In the genomic region with DNA sequence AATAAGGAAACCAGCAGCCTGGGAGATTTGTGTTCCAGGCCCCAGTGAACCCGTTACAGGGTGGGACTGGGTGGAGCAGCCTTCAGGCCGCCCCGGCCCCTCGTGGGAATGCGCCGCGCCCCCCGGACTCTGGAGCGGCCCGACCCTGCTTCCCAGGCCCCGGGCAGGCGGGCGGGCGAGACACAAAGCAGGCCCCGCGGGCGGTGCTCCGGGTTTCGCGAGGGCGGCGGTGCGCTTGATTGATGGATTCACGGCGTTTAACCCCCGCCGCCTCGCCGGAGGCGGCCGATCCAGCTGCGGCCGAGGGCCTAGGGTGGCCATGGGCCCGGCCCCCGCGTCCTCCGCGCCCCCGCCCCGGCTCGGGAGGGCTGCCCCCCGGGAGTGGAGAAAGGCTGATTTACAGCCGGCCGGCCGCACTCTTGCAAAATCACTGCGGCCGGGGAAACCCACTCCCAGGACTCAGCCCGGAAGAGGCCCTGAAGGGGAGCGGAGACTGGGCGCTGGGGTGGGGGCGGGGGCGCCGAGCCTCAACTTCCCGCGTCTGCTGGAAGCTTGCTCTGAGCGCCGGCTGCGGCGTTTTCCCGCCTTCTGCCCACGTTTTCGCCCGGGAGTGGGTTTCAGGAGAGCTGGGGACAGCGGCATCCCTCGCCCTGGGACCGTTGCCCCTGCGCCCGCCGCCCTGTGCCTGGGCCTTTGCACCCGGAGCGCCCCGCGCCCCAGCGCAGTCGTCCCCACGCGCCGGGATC, we compare ENCODE assay signal across 9 cellular contexts.
DNase-seq lines count a peak whose midpoint lies in the region; ATAC-seq and TF ChIP-seq lines count a peak whose summit lies in the region.
"Had no signal": no experiment of that assay in that cellular context is flagged by ENCODE, and none has a peak within 500 bp of the region (broad histone marks: within the 10 kb centered on the region; RNA-seq: fewer than 3 reads in every experiment).

No MANE protein-coding gene starts in this region.

- H3K27me3 ChIP-seq in esophagus squamous epithelium (peaks cover 5 to 82% (median 38%) of the 10 kb centered on the region in 4 donors), ovary (no peaks in the 10 kb centered on the region)

- H3K9me3 ChIP-seq in esophagus squamous epithelium = peaks cover 0 to 6% (median 0%) of the 10 kb centered on the region in 3 donors
- H3K9me3 ChIP-seq in ovary = no peaks in the 10 kb centered on the region
- H3K9me3 ChIP-seq: pancreas had no signal

- TF ChIP-seq CTCF in esophagus squamous epithelium (IDR thresholded peaks at IDR 0.05) (no peak), ovary (IDR thresholded peaks at IDR 0.05) (no peak)

- H3K9me3 Mint-ChIP-seq in stimulated activated naive B cell treated with anti-CD40 and anti-IgM and Interleukin-4, amounts not matched to agents 10 μg/mL and 1 μg/mL and 100 μg/mL, for 72 hours = no peaks in the 10 kb centered on the region

- TF ChIP-seq POLR2A in esophagus squamous epithelium (IDR thresholded peaks at IDR 0.05) (no peak), ovary (IDR thresholded peaks at IDR 0.05) (no peak)

- H3K4me1 ChIP-seq in esophagus squamous epithelium = peaks cover 14 to 88% (median 30%) of the 10 kb centered on the region in 3 donors
- peaks cover 18% of the 10 kb centered on the region for H3K4me1 ChIP-seq in ovary (ENCODE audit: insufficient read depth)

- WGBS in esophagus squamous epithelium, 2 donors = no CpG with 5 or more reads among the region's 78 CpGs
- WGBS in ovary, 3 donors = 29 to 39% (median 33%) methylated on average over 57 to 78 of the region's 78 CpGs

- no peak for ATAC-seq in stimulated activated naive B cell treated with anti-CD40 and anti-IgM and Interleukin-4, amounts not matched to agents 10 μg/mL and 1 μg/mL and 100 μg/mL, for 72 hours (replicated peaks)
- ATAC-seq in GM18517 (IDR thresholded peaks at IDR 0.05; ENCODE audit: unreplicated experiment) = no peak
- ATAC-seq in GM21515 (IDR thresholded peaks at IDR 0.05; ENCODE audit: unreplicated experiment) = no peak

- peaks cover 40 to 59% of the 10 kb centered on the region in 2 donors for H3K27me3 Mint-ChIP-seq in stimulated activated naive B cell treated with anti-CD40 and anti-IgM and Interleukin-4, amounts not matched to agents 10 μg/mL and 1 μg/mL and 100 μg/mL, for 72 hours

- no peak for TF ChIP-seq EP300 in ovary (IDR thresholded peaks at IDR 0.05)

- H3K27ac Mint-ChIP-seq in stimulated activated naive B cell treated with anti-CD40 and anti-IgM and Interleukin-4, amounts not matched to agents 10 μg/mL and 1 μg/mL and 100 μg/mL, for 72 hours = no peak overlapping the region

- peaks cover 4 to 8% of the 10 kb centered on the region in 2 donors for H3K4me1 Mint-ChIP-seq in stimulated activated naive B cell treated with anti-CD40 and anti-IgM and Interleukin-4, amounts not matched to agents 10 μg/mL and 1 μg/mL and 100 μg/mL, for 72 hours

- peak overlapping the region in 1 of 2 donors; percentile 79 for H3K4me3 Mint-ChIP-seq in stimulated activated naive B cell treated with anti-CD40 and anti-IgM and Interleukin-4, amounts not matched to agents 10 μg/mL and 1 μg/mL and 100 μg/mL, for 72 hours

- peaks cover 2 to 6% of the 10 kb centered on the region in 2 donors for H3K36me3 Mint-ChIP-seq in stimulated activated naive B cell treated with anti-CD40 and anti-IgM and Interleukin-4, amounts not matched to agents 10 μg/mL and 1 μg/mL and 100 μg/mL, for 72 hours

- intact Hi-C loops in esophagus squamous epithelium (cut with DNase I) (loop anchor here (5.0 to 10.0 kb wide), 4 partner anchors 285 to 1312 kb away; a partner anchor contains a TSS), ovary (cut with DNase I) (loop anchor here (2.0 to 5.0 kb wide), 8 partner anchors 230 to 595 kb away; no protein-coding TSS in a partner anchor)

- peak; percentile 87 for DNase-seq in DMS53 (lab: John Stamatoyannopoulos, UW)
- DNase-seq in NCI-H69 (lab: John Stamatoyannopoulos, UW) = peak; percentile 74
- DNase-seq in esophagus squamous epithelium (lab: John Stamatoyannopoulos, UW) = no peak
- peak in 3 of 5 donors; percentile 40 to 57 (median 48) for DNase-seq in ovary
- no peak for DNase-seq in stimulated activated naive B cell treated with anti-CD40 and anti-IgM and Interleukin-4, amounts not matched to agents 10 μg/mL and 1 μg/mL and 100 μg/mL, for 72 hours
- DNase-seq in HPDE6-E6E7 (ENCODE audit: extremely low spot score) = no peak

- H3K36me3 ChIP-seq in esophagus squamous epithelium (no peaks in the 10 kb centered on the region), ovary (no peaks in the 10 kb centered on the region)
- H3K36me3 ChIP-seq: pancreas had no signal

- H3K4me3 ChIP-seq in esophagus squamous epithelium (peak overlapping the region in 2 of 4 donors; percentile 35 to 56), ovary (peak overlapping the region; percentile 21)

- H3K27ac ChIP-seq in esophagus squamous epithelium = peak overlapping the region; percentile 77 to 89 (median 86)
- H3K27ac ChIP-seq in ovary = peak overlapping the region in 1 of 2 donors; percentile 68
- H3K27ac ChIP-seq: pancreas had no signal

Comparison
In these comparisons a context has a peak if more than half of its experiments do, and no peak if none do; other contexts are left out.
1. DNase-seq: peak in DMS53 (single experiment), NCI-H69 (single experiment) and ovary (3 of 5); none in esophagus squamous epithelium (single experiment), stimulated activated naive B cell treated with anti-CD40 and anti-IgM and Interleukin-4, amounts not matched to agents 10 μg/mL and 1 μg/mL and 100 μg/mL, for 72 hours (single experiment) and HPDE6-E6E7 (single experiment).